In genomic region chr4:64767547-64767946, GRCh38 we compare ENCODE assay signal across 3 cellular contexts.
"Had no signal": no experiment of that assay in that cellular context is flagged by ENCODE, and none has a peak within 500 bp of the region (broad histone marks: within the 10 kb centered on the region; RNA-seq: fewer than 3 reads in every experiment).

No MANE protein-coding gene starts in this region.

- DNase-seq: GDM1, GF-D8 had no signal

- H3K4me3 ChIP-seq: GM12878 had no signal

- ATAC-seq: GM12878 had no signal
